Comparison of ENCODE assay signal across 28 cellular contexts in genomic region chr6:28945360-28945759, GRCh38. TPM values are rescaled to one million over a fixed set of nuclear protein-coding genes. Genes with fewer than 3 reads are reported as not detected.
DNase-seq lines count a peak whose midpoint lies in the region; ATAC-seq and TF ChIP-seq lines count a peak whose summit lies in the region.
"Had no signal": no experiment of that assay in that cellular context is flagged by ENCODE, and none has a peak within 500 bp of the region (broad histone marks: within the 10 kb centered on the region; RNA-seq: fewer than 3 reads in every experiment).

No MANE protein-coding gene starts in this region.

- H3K27ac ChIP-seq in neutrophil = peak overlapping the region; percentile 46
- H3K27ac ChIP-seq in CD8-positive, alpha-beta T cell (ENCODE audit: low read depth, low read length) = no peak overlapping the region
- H3K27ac ChIP-seq: GM23248, Peyer's patch, psoas muscle, SJCRH30, VCaP had no signal

- peaks cover 37% of the 10 kb centered on the region for H3K4me1 Mint-ChIP-seq in T-helper 17 cell
- peaks cover 35% of the 10 kb centered on the region for H3K4me1 Mint-ChIP-seq in CD8-positive, alpha-beta T cell (ENCODE audit: low read depth)

- intact Hi-C loops in CD8-positive, alpha-beta T cell (cut with DNase I, micrococcal nuclease) = no loop called here

- H3K4me3 Mint-ChIP-seq in T-helper 17 cell = no peak overlapping the region
- H3K4me3 Mint-ChIP-seq in CD8-positive, alpha-beta T cell = no peak overlapping the region
- H3K4me3 Mint-ChIP-seq: central memory CD8-positive, alpha-beta T cell had no signal

- peak overlapping the region; percentile 95 for H3K27ac Mint-ChIP-seq in T-helper 17 cell
- no peak overlapping the region for H3K27ac Mint-ChIP-seq in CD8-positive, alpha-beta T cell

- H3K9me3 Mint-ChIP-seq in CD8-positive, alpha-beta T cell = no peaks in the 10 kb centered on the region
- H3K9me3 Mint-ChIP-seq: activated naive CD8-positive, alpha-beta T cell treated with anti-CD3 and anti-CD28 coated beads, Interleukin-2, amount 50 U/mL, for 24 hours; central memory CD8-positive, alpha-beta T cell had no signal

- no peak overlapping the region for H3K4me3 ChIP-seq in neutrophil (ENCODE audit: low read depth in 1 of 2, low read length in 1 of 2)
- H3K4me3 ChIP-seq in CD8-positive, alpha-beta T cell (ENCODE audit: low read depth, low read length) = no peak overlapping the region
- H3K4me3 ChIP-seq: esophagus squamous epithelium, Peyer's patch, psoas muscle, SJCRH30 had no signal

- H3K9me3 ChIP-seq in T-helper 17 cell (ENCODE audit: control insufficient read depth, low read length, poor library complexity, severe bottlenecking) (no peaks in the 10 kb centered on the region), neutrophil (no peaks in the 10 kb centered on the region)
- no peaks in the 10 kb centered on the region for H3K9me3 ChIP-seq in CD8-positive, alpha-beta T cell (ENCODE audit: low read length)
- H3K9me3 ChIP-seq: esophagus squamous epithelium, Peyer's patch, psoas muscle, SJCRH30 had no signal

- H3K27me3 ChIP-seq in neutrophil = no peaks in the 10 kb centered on the region
- no peaks in the 10 kb centered on the region for H3K27me3 ChIP-seq in CD8-positive, alpha-beta T cell (ENCODE audit: insufficient read depth, low read length)
- H3K27me3 ChIP-seq: esophagus squamous epithelium, Peyer's patch, SJCRH30 had no signal

- peaks cover 49 to 53% of the 10 kb centered on the region in 2 experiments for H3K4me1 ChIP-seq in neutrophil (ENCODE audit: control insufficient read depth in 1 of 2, insufficient read depth in 1 of 2, low read depth in 1 of 2, low read length in 1 of 2)
- peaks cover 28% of the 10 kb centered on the region for H3K4me1 ChIP-seq in CD8-positive, alpha-beta T cell (ENCODE audit: insufficient read depth, low read length)
- H3K4me1 ChIP-seq: SJCRH30 had no signal

- in situ Hi-C loops in KBM-7 (cut with MboI; ENCODE audit: low pct_unique_long_range_greater_than_20kb, low sequenced_read_pairs) = no loop called here

- TF ChIP-seq CTCF in neutrophil (IDR thresholded peaks at IDR 0.05) = no peak
- TF ChIP-seq CTCF in CD8-positive, alpha-beta T cell (IDR thresholded peaks at IDR 0.05) = no peak

- POLR2A ChIA-PET in CD8-positive, alpha-beta T cell (lab: Charles Lee) = interaction anchor here (0.6 kb wide), 1 partner anchor 8 kb away, joined by 3 read pairs; no protein-coding TSS in a partner anchor

- peaks cover 3% of the 10 kb centered on the region for H3K36me3 Mint-ChIP-seq in T-helper 17 cell (ENCODE audit: low read depth)
- peaks cover 7% of the 10 kb centered on the region for H3K36me3 Mint-ChIP-seq in CD8-positive, alpha-beta T cell
- H3K36me3 Mint-ChIP-seq: CD4-positive, CD25-positive, alpha-beta regulatory T cell had no signal

- no peaks in the 10 kb centered on the region for H3K27me3 Mint-ChIP-seq in T-helper 17 cell
- H3K27me3 Mint-ChIP-seq in CD8-positive, alpha-beta T cell (ENCODE audit: low read depth) = no peaks in the 10 kb centered on the region
- H3K27me3 Mint-ChIP-seq: central memory CD8-positive, alpha-beta T cell had no signal

- ATAC-seq in T-helper 17 cell (no peak), GM19324 (IDR thresholded peaks at IDR 0.05; ENCODE audit: low FRiP score, unreplicated experiment) (no peak)
- ATAC-seq in CD8-positive, alpha-beta T cell = no peak
- ATAC-seq: activated naive CD8-positive, alpha-beta T cell treated with anti-CD3 and anti-CD28 coated beads, Interleukin-2, amount 50 U/mL, for 24 hours; left cardiac atrium; psoas muscle had no signal

- no peaks in the 10 kb centered on the region for H3K36me3 ChIP-seq in neutrophil
- H3K36me3 ChIP-seq in CD8-positive, alpha-beta T cell (ENCODE audit: insufficient read depth, low read length) = no peaks in the 10 kb centered on the region
- H3K36me3 ChIP-seq: esophagus squamous epithelium, Peyer's patch, SJCRH30 had no signal

- CTCF ChIA-PET in CD8-positive, alpha-beta T cell (lab: Charles Lee) = interaction anchor here (1.1 kb wide), 1 partner anchor 106 kb away, joined by 3 read pairs; no protein-coding TSS in a partner anchor

- DNase-seq in KBM-7 (peak; percentile 56), NOMO-1 (lab: John Stamatoyannopoulos, UW; ENCODE audit: unreplicated experiment in 2 of 2) (peak; percentile 41 to 56), T-helper 17 cell (no peak)
- DNase-seq in activated effector memory CD4-positive, alpha-beta T cell treated with Interleukin-2 at 50 U/mL for 16 hours = no peak
- no peak for DNase-seq in CD8-positive, alpha-beta T cell
- DNase-seq: activated CD4-positive, alpha-beta T cell treated with anti-CD3 and anti-CD28 coated beads for 48 hours; activated CD8-positive, alpha-beta memory T cell treated with anti-CD3 and anti-CD28 coated beads for 24 hours; activated naive CD8-positive, alpha-beta T cell treated with anti-CD3 and anti-CD28 coated beads, Interleukin-2, amount 50 U/mL, for 24 hours; activated T-cell treated with anti-CD3 and anti-CD28 coated beads, Interleukin-2, amount 50 U/mL, for 1 hour; CD4-positive, CD25-positive, alpha-beta regulatory T cell; dermis blood vessel endothelial cell; esophagus squamous epithelium; foreskin melanocyte; GM23248; HFFc6; left cardiac atrium; mammary epithelial cell; NCI-H446 treated with DMSO at 0.1 percent for 48 hours; NCI-H82; Peyer's patch; psoas muscle; SJCRH30; stimulated activated naive CD4-positive, alpha-beta T cell treated with Interleukin-2 at 50 U/mL for 16 hours; T-helper 2 cell had no signal

RNA-seq across cellular contexts. Expression of gene TRIM27, which starts 21.6 kb away (rescaled TPM):
- 10 to 100 TPM; 21.9 to 22.0 TPM for total RNA-seq in T-helper 17 cell
- 1 to 10 TPM; 7.8 to 9.4 TPM for total RNA-seq in CD8-positive, alpha-beta T cell

RNA-seq across cellular contexts. Expression of gene ZNF311, which starts 59.8 kb away (rescaled TPM):
- total RNA-seq in T-helper 17 cell = under 1 TPM; 0.10 to 0.40 TPM
- total RNA-seq in CD8-positive, alpha-beta T cell = not detected
- total RNA-seq: CD4-positive, CD25-positive, alpha-beta regulatory T cell; SJCRH30 had no signal

Comparison
In these comparisons a context has a peak if more than half of its experiments do, and no peak if none do; other contexts are left out.
1. DNase-seq: peak in KBM-7 (single experiment) and NOMO-1 (2 of 2); none in T-helper 17 cell (0 of 3), activated effector memory CD4-positive, alpha-beta T cell treated with Interleukin-2 at 50 U/mL for 16 hours (single experiment) and CD8-positive, alpha-beta T cell (0 of 7).